ENCODE assay signal across 29 cellular contexts in genomic region chr10:61639952-61640351, GRCh38. TPM values are rescaled to one million over a fixed set of nuclear protein-coding genes. Genes with fewer than 3 reads are reported as not detected.
"Had no signal": no experiment of that assay in that cellular context is flagged by ENCODE, and none has a peak within 500 bp of the region (broad histone marks: within the 10 kb centered on the region; RNA-seq: fewer than 3 reads in every experiment).

No MANE protein-coding gene starts in this region.

- H3K27me3 Mint-ChIP-seq: stimulated activated naive CD8-positive, alpha-beta T cell treated with anti-CD3 and anti-CD28 coated beads, Interleukin-15, amount 100 ng/mL, for 72 hours had no signal

- ATAC-seq: effector memory CD8-positive, alpha-beta T cell; gastrocnemius medialis; heart left ventricle; left lobe of liver; mucosa of descending colon; natural killer cell treated with Interleukin-12 subunit alpha and Interleukin-12 subunit beta and Interleukin-15 and Interleukin-18, amount 100 ng/mL, for 72 hours; sciatic nerve; stimulated activated naive CD8-positive, alpha-beta T cell treated with anti-CD3 and anti-CD28 coated beads, Interleukin-15, amount 100 ng/mL, for 72 hours had no signal

- DNase-seq: cortex of kidney; effector memory CD8-positive, alpha-beta T cell; gastrocnemius medialis; heart left ventricle; kidney; mesenchymal stem cell; mucosa of descending colon; naive B cell; stimulated activated CD4-positive, alpha-beta T cell treated with anti-CD3 and anti-CD28 coated beads, Interleukin-12 subunit alpha, Interleukin-12 subunit beta, amount 100 ng/mL, for 4 hours; stimulated activated CD4-positive, alpha-beta T cell treated with anti-CD3 and anti-CD28 coated beads, Interleukin-1b, Interleukin-23, amount 100 ng/mL, for 48 hours; stimulated activated CD4-positive, alpha-beta T cell treated with anti-CD3 and anti-CD28 coated beads, Interleukin-4, amount 100 ng/mL, for 1 hour; stimulated activated CD8-positive, alpha-beta memory T cell treated with anti-CD3 and anti-CD28 coated beads, Interleukin-4, amount 100 ng/mL, for 48 hours; stimulated activated naive CD4-positive, alpha-beta T cell; stimulated activated naive CD8-positive, alpha-beta T cell treated with anti-CD3 and anti-CD28 coated beads, Interleukin-15, amount 100 ng/mL, for 72 hours; trophoblast cell had no signal

- H3K4me1 ChIP-seq: gastrocnemius medialis, prostate gland, right atrium auricular region had no signal

- H3K36me3 Mint-ChIP-seq: mesothelial cell of epicardium; naive B cell; natural killer cell treated with Interleukin-12 subunit alpha and Interleukin-12 subunit beta and Interleukin-15 and Interleukin-18, amount 100 ng/mL, for 72 hours had no signal

- H3K4me3 ChIP-seq: gastrocnemius medialis, heart left ventricle, hepatocyte, mucosa of descending colon, prostate gland, right atrium auricular region, smooth muscle cell, suprapubic skin, vagina had no signal

- H2AFZ ChIP-seq: hepatocyte had no signal

- H3K9me3 Mint-ChIP-seq: effector memory CD8-positive, alpha-beta T cell; mesothelial cell of epicardium; naive B cell; natural killer cell treated with Interleukin-12 subunit alpha and Interleukin-12 subunit beta and Interleukin-15 and Interleukin-18, amount 100 ng/mL, for 72 hours; neural crest cell; stimulated activated naive CD8-positive, alpha-beta T cell treated with anti-CD3 and anti-CD28 coated beads, Interleukin-15, amount 100 ng/mL, for 72 hours had no signal

- H3K27me3 ChIP-seq: gastrocnemius medialis, heart left ventricle, hepatocyte, right atrium auricular region, suprapubic skin, vagina had no signal

- H3K4me2 ChIP-seq: hepatocyte, smooth muscle cell had no signal

- FAIRE-seq: endometrium, kidney had no signal

- H3K27ac ChIP-seq: gastrocnemius medialis, heart left ventricle, hepatocyte, prostate gland, right atrium auricular region, suprapubic skin, vagina had no signal

- H3K9me3 ChIP-seq: gastrocnemius medialis, heart left ventricle, mucosa of descending colon, prostate gland, right atrium auricular region, suprapubic skin, vagina had no signal

- H3K79me2 ChIP-seq: hepatocyte had no signal

- H3K4me1 Mint-ChIP-seq: naive B cell; stimulated activated naive CD8-positive, alpha-beta T cell treated with anti-CD3 and anti-CD28 coated beads, Interleukin-15, amount 100 ng/mL, for 72 hours had no signal

- H3K4me3 Mint-ChIP-seq: effector memory CD8-positive, alpha-beta T cell; mesothelial cell of epicardium; naive B cell; natural killer cell treated with Interleukin-12 subunit alpha and Interleukin-12 subunit beta and Interleukin-15 and Interleukin-18, amount 100 ng/mL, for 72 hours; neural crest cell; stimulated activated naive CD8-positive, alpha-beta T cell treated with anti-CD3 and anti-CD28 coated beads, Interleukin-15, amount 100 ng/mL, for 72 hours had no signal

- H3K27ac Mint-ChIP-seq: effector memory CD8-positive, alpha-beta T cell; mesothelial cell of epicardium; naive B cell; natural killer cell treated with Interleukin-12 subunit alpha and Interleukin-12 subunit beta and Interleukin-15 and Interleukin-18, amount 100 ng/mL, for 72 hours; stimulated activated naive CD8-positive, alpha-beta T cell treated with anti-CD3 and anti-CD28 coated beads, Interleukin-15, amount 100 ng/mL, for 72 hours had no signal

- H3K36me3 ChIP-seq: gastrocnemius medialis, heart left ventricle, prostate gland, right atrium auricular region, suprapubic skin, vagina had no signal

RNA-seq across cellular contexts. Expression of gene CABCOCO1, which starts 22.8 kb away (rescaled TPM):
- total RNA-seq: dermis microvascular lymphatic vessel endothelial cell; gastrocnemius medialis; left lobe of liver; lung microvascular endothelial cell; natural killer cell treated with Interleukin-12 subunit alpha and Interleukin-12 subunit beta and Interleukin-15 and Interleukin-18, amount 100 ng/mL, for 72 hours; sciatic nerve; smooth muscle cell; suprapubic skin; vagina had no signal
- polyA plus RNA-seq: heart left ventricle had no signal
